In genomic region chr13:102774596-102775375, GRCh38 we compare ENCODE assay signal across 9 cellular contexts. TPM values are rescaled to one million over a fixed set of nuclear protein-coding genes. Genes with fewer than 3 reads are reported as not detected.
DNase-seq lines count a peak whose midpoint lies in the region; ATAC-seq and TF ChIP-seq lines count a peak whose summit lies in the region.
"Had no signal": no experiment of that assay in that cellular context is flagged by ENCODE, and none has a peak within 500 bp of the region (broad histone marks: within the 10 kb centered on the region; RNA-seq: fewer than 3 reads in every experiment).

No MANE protein-coding gene starts in this region.

- no peaks in the 10 kb centered on the region for H3K9me3 Mint-ChIP-seq in CD4-positive, alpha-beta memory T cell
- no peaks in the 10 kb centered on the region for H3K9me3 Mint-ChIP-seq in activated T-helper 17 cell treated with anti-CD3 and anti-CD28 coated beads, Interleukin-2, amount 50 U/mL, for 72 hours
- no peaks in the 10 kb centered on the region for H3K9me3 Mint-ChIP-seq in natural killer cell

- POLR2A ChIA-PET in CD4-positive, alpha-beta memory T cell (lab: Charles Lee; ENCODE audit: partially characterized antibody): interaction anchor here (1.3 to 3.1 kb wide), 4 partner anchors 11 to 178 kb away, joined by 4 to 60 read pairs (median 22); partner anchors contain the start of genes ERCC5 and TPP2

- peaks cover 0 to 5% of the 10 kb centered on the region in 2 donors for H3K36me3 Mint-ChIP-seq in CD4-positive, alpha-beta memory T cell
- peaks cover 32% of the 10 kb centered on the region for H3K36me3 Mint-ChIP-seq in activated T-helper 17 cell treated with anti-CD3 and anti-CD28 coated beads, Interleukin-2, amount 50 U/mL, for 72 hours (ENCODE audit: low read depth)
- H3K36me3 Mint-ChIP-seq in natural killer cell: no peaks in the 10 kb centered on the region

- no peak overlapping the region for H3K4me3 ChIP-seq in CD4-positive, alpha-beta memory T cell (ENCODE audit: low read length in 2 of 2)
- no peak overlapping the region for H3K4me3 ChIP-seq in HL-60 (replicated peaks; ENCODE audit: insufficient read depth, low read length)
- H3K4me3 ChIP-seq in uterus: no peak overlapping the region

- no peak for ATAC-seq in activated T-helper 17 cell treated with anti-CD3 and anti-CD28 coated beads, Interleukin-2, amount 50 U/mL, for 72 hours (replicated peaks)
- ATAC-seq in natural killer cell: no peak

- H3K27ac ChIP-seq in CD4-positive, alpha-beta memory T cell (ENCODE audit: low read depth, low read length): no peak overlapping the region
- peak overlapping the region; percentile 94 for H3K27ac ChIP-seq in HL-60 (replicated peaks)
- H3K27ac ChIP-seq in uterus: no peak overlapping the region

- DNase-seq in CD4-positive, alpha-beta memory T cell: no peak
- DNase-seq in HL-60 (ENCODE audit: low read depth in 1 of 2, low spot score in 1 of 2): peak in 1 of 2 experiments; percentile 35
- DNase-seq in natural killer cell: no peak
- DNase-seq in uterus: no peak
- DNase-seq in NCI-H82 (lab: John Stamatoyannopoulos, UW): no peak
- no peak for DNase-seq in NCI-H1694 treated with DMSO at 0.1 percent for 48 hours (lab: John Stamatoyannopoulos, UW)
- no peak for DNase-seq in effector CD4-positive, alpha-beta T cell
- DNase-seq: HCEC 1CT had no signal

- peaks cover 33% of the 10 kb centered on the region for H3K4me1 ChIP-seq in CD4-positive, alpha-beta memory T cell (ENCODE audit: insufficient read depth, low read length)
- H3K4me1 ChIP-seq in uterus: peaks cover 0 to 5% of the 10 kb centered on the region in 2 donors

- CTCF ChIA-PET in CD4-positive, alpha-beta memory T cell (lab: Charles Lee; ENCODE audit: partially characterized antibody): interaction anchor here (1.1 to 1.7 kb wide), 3 partner anchors 71 to 183 kb away, joined by 3 to 8 read pairs (median 4); partner anchors contain the start of genes ERCC5 and TPP2

- H3K27ac Mint-ChIP-seq in CD4-positive, alpha-beta memory T cell: peak overlapping the region in 6 of 7 donors; percentile 60 to 97 (median 92)
- peak overlapping the region; percentile 72 for H3K27ac Mint-ChIP-seq in activated T-helper 17 cell treated with anti-CD3 and anti-CD28 coated beads, Interleukin-2, amount 50 U/mL, for 72 hours
- H3K27ac Mint-ChIP-seq in natural killer cell: peak overlapping the region; percentile 90 to 96

- TF ChIP-seq POLR2A in uterus (IDR thresholded peaks at IDR 0.05): no peak

- peaks cover 23 to 67% (median 51%) of the 10 kb centered on the region in 4 donors for H3K4me1 Mint-ChIP-seq in CD4-positive, alpha-beta memory T cell
- H3K4me1 Mint-ChIP-seq in activated T-helper 17 cell treated with anti-CD3 and anti-CD28 coated beads, Interleukin-2, amount 50 U/mL, for 72 hours: peaks cover 16% of the 10 kb centered on the region
- peaks cover 46 to 55% of the 10 kb centered on the region in 2 donors for H3K4me1 Mint-ChIP-seq in natural killer cell

- no peaks in the 10 kb centered on the region for H3K36me3 ChIP-seq in CD4-positive, alpha-beta memory T cell (ENCODE audit: insufficient read depth, low read length)
- no peaks in the 10 kb centered on the region for H3K36me3 ChIP-seq in uterus

- TF ChIP-seq CTCF in HL-60 (IDR thresholded peaks at IDR 0.05; ENCODE audit: insufficient read depth, low read length) (no peak), natural killer cell (IDR thresholded peaks at IDR 0.05) (no peak), uterus (IDR thresholded peaks at IDR 0.05) (no peak)

- H3K27me3 Mint-ChIP-seq in CD4-positive, alpha-beta memory T cell: no peaks in the 10 kb centered on the region
- no peaks in the 10 kb centered on the region for H3K27me3 Mint-ChIP-seq in activated T-helper 17 cell treated with anti-CD3 and anti-CD28 coated beads, Interleukin-2, amount 50 U/mL, for 72 hours
- H3K27me3 Mint-ChIP-seq in natural killer cell (ENCODE audit: low read depth in 2 of 2): no peaks in the 10 kb centered on the region

- H3K9me3 ChIP-seq in CD4-positive, alpha-beta memory T cell (ENCODE audit: control insufficient read depth in 1 of 2, low read length in 2 of 2): no peaks in the 10 kb centered on the region
- H3K9me3 ChIP-seq in uterus: no peaks in the 10 kb centered on the region

- intact Hi-C loops in CD4-positive, alpha-beta memory T cell (cut with micrococcal nuclease): no loop called here
- intact Hi-C loops in natural killer cell (cut with micrococcal nuclease): no loop called here
- intact Hi-C loops in uterus (cut with DNase I; ENCODE audit: low total_unique reads): no loop called here

- peak overlapping the region; percentile 90 to 94 (median 92) for H3K4me3 Mint-ChIP-seq in CD4-positive, alpha-beta memory T cell
- peak overlapping the region; percentile 91 for H3K4me3 Mint-ChIP-seq in activated T-helper 17 cell treated with anti-CD3 and anti-CD28 coated beads, Interleukin-2, amount 50 U/mL, for 72 hours
- H3K4me3 Mint-ChIP-seq in natural killer cell: peak overlapping the region; percentile 93

- H3K27me3 ChIP-seq in CD4-positive, alpha-beta memory T cell (ENCODE audit: insufficient read depth, low read length): no peaks in the 10 kb centered on the region
- H3K27me3 ChIP-seq in HL-60 (ENCODE audit: insufficient read depth, poor library complexity, severe bottlenecking) (no peaks in the 10 kb centered on the region), uterus (no peaks in the 10 kb centered on the region)

RNA-seq across cellular contexts. Expression of gene TEX30, which starts 1.2 kb away (rescaled TPM):
- 1 to 10 TPM; 9.2 to 9.3 TPM for total RNA-seq in CD4-positive, alpha-beta memory T cell
- polyA plus RNA-seq in CD4-positive, alpha-beta memory T cell: 10 to 100 TPM; 20.0 to 20.8 TPM
- 10 to 100 TPM; 20.0 to 26.3 TPM for total RNA-seq in activated T-helper 17 cell treated with anti-CD3 and anti-CD28 coated beads, Interleukin-2, amount 50 U/mL, for 72 hours
- total RNA-seq in natural killer cell (10 to 100 TPM in 1 of 3 donors, 1 to 10 TPM in 2; 8.7 to 10.3 (median 9.3) TPM), uterus (10 to 100 TPM; 11.2 to 20.5 (median 14.7) TPM)

RNA-seq across cellular contexts. Expression of gene POGLUT2, which starts 24.0 kb away (rescaled TPM):
- total RNA-seq in CD4-positive, alpha-beta memory T cell: 1 to 10 TPM; 1.2 to 1.3 TPM
- 1 to 10 TPM in 1 of 2 donors, under 1 TPM in 1; 0.48 to 1.9 TPM for polyA plus RNA-seq in CD4-positive, alpha-beta memory T cell
- 1 to 10 TPM; 2.1 to 5.6 TPM for total RNA-seq in activated T-helper 17 cell treated with anti-CD3 and anti-CD28 coated beads, Interleukin-2, amount 50 U/mL, for 72 hours
- total RNA-seq in natural killer cell: 1 to 10 TPM in 1 of 3 donors, under 1 TPM in 2; 0.28 to 5.1 (median 0.53) TPM
- 10 to 100 TPM in 2 of 4 donors, 1 to 10 TPM in 2; 3.5 to 40.3 (median 17.2) TPM for total RNA-seq in uterus

RNA-seq across cellular contexts. Expression of gene BIVM, which starts 24.1 kb away (rescaled TPM):
- total RNA-seq in CD4-positive, alpha-beta memory T cell: 10 to 100 TPM in 1 of 2 experiments, 1 to 10 TPM in 1; 9.9 to 10.9 TPM
- 1 to 10 TPM; 7.4 to 9.6 TPM for polyA plus RNA-seq in CD4-positive, alpha-beta memory T cell
- total RNA-seq in activated T-helper 17 cell treated with anti-CD3 and anti-CD28 coated beads, Interleukin-2, amount 50 U/mL, for 72 hours: 10 to 100 TPM; 10.1 to 19.5 TPM
- total RNA-seq in natural killer cell (10 to 100 TPM; 16.7 to 31.6 (median 21.2) TPM), uterus (10 to 100 TPM in 2 of 4 donors, 1 to 10 TPM in 2; 5.0 to 55.9 (median 18.0) TPM)
